8 cellular contexts compared by ENCODE assay signal in the genomic region with DNA sequence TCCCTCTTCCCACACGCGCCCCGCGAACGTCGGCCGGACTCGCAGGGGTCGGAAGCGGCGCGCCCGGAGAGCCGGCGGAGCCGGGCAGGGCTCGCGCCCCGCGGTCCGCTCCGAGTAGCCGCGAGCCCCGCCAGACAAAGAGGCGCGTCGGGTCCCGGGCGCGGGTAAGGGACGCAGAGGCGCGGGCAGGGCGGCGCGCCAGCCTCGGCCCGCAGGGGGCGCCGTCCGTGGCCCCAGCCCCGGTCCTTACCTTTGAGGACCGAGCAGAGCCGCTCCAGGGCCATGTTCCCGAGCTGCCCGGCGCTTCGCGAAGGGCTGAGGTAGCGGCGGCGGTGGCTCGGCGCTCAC. TPM values are rescaled to one million over a fixed set of nuclear protein-coding genes. Genes with fewer than 3 reads are reported as not detected.
DNase-seq lines count a peak whose midpoint lies in the region; ATAC-seq and TF ChIP-seq lines count a peak whose summit lies in the region.

No MANE protein-coding gene starts in this region.

- H3K27ac ChIP-seq in KOPT-K1 (ENCODE audit: low read depth, low read length, poor library complexity, severe bottlenecking) (peak overlapping the region; percentile 63), prostate gland (no peak overlapping the region)

- in situ Hi-C loops in SK-MEL-5 (cut with HindIII; ENCODE audit: low pct_unique_long_range_greater_than_20kb, low sequenced_read_pairs): no loop called here

- DNase-seq in GM06990 (ENCODE audit: extremely low read depth, insufficient read length) (peak; percentile 90), H4 (ENCODE audit: low spot score) (peak; percentile 63), SK-MEL-5 (ENCODE audit: low read depth, low spot score) (peak; percentile 69), Right ventricle myocardium superior (peak; percentile 55), prostate gland (ENCODE audit: low spot score) (peak; percentile 15), pons (ENCODE audit: low spot score) (no peak)
- peak; percentile 76 for DNase-seq in activated naive CD4-positive, alpha-beta T cell treated with Interleukin-2 at 50 U/mL for 16 hours

- peaks cover 4% of the 10 kb centered on the region for H3K4me1 ChIP-seq in prostate gland (replicated peaks)

- peak; percentile 69 for ATAC-seq in Right ventricle myocardium superior (ENCODE audit: poor library complexity)

- no peak for TF ChIP-seq POLR2A in prostate gland (IDR thresholded peaks at IDR 0.05)

- TF ChIP-seq CTCF in GM06990 (IDR thresholded peaks at IDR 0.05; ENCODE audit: insufficient read depth, low read length, poor library complexity, severe bottlenecking) (peak; percentile 38), prostate gland (IDR thresholded peaks at IDR 0.05) (peak; percentile 10 to 44 (median 30))

- H3K36me3 ChIP-seq in GM06990 (ENCODE audit: control insufficient read depth, insufficient read depth, low read length) (no peaks in the 10 kb centered on the region), KOPT-K1 (ENCODE audit: insufficient read depth, low read length) (no peaks in the 10 kb centered on the region), prostate gland (no peaks in the 10 kb centered on the region)

- intact Hi-C loops in Right ventricle myocardium superior (cut with DNase I) (loop anchor here (2.0 to 5.0 kb wide), 2 partner anchors 914 to 1013 kb away; no protein-coding TSS in a partner anchor), prostate gland (cut with DNase I) (loop anchor here (2.0 to 10.0 kb wide), 4 partner anchors 106 to 1014 kb away; a partner anchor contains a TSS)

- peak overlapping the region; percentile 79 for H3K4me3 ChIP-seq in GM06990 (replicated peaks; ENCODE audit: low read depth, low read length)
- peak overlapping the region; percentile 28 to 42 for H3K4me3 ChIP-seq in prostate gland

- no peaks in the 10 kb centered on the region for H3K27me3 ChIP-seq in GM06990 (replicated peaks; ENCODE audit: control insufficient read depth, insufficient read depth, low read length)
- no peaks in the 10 kb centered on the region for H3K27me3 ChIP-seq in prostate gland (replicated peaks; ENCODE audit: insufficient read depth)

- H3K9me3 ChIP-seq in KOPT-K1 (ENCODE audit: insufficient read depth, low read length, poor library complexity, severe bottlenecking) (no peaks in the 10 kb centered on the region), prostate gland (no peaks in the 10 kb centered on the region)

- WGBS in prostate gland: 0% methylated on average over 11 of the region's 55 CpGs

RNA-seq across cellular contexts. Expression of a gene that starts 0.4 kb away (rescaled TPM):
- 58.7 and 69.8 TPM in 2 replicates for total RNA-seq in H4 (2014; rRNA removed; shearing (Covaris generic))
- 53.7 and 64.0 TPM in 2 replicates for total RNA-seq in SK-MEL-5 (2014; rRNA removed; shearing (Covaris generic))
- polyA plus RNA-seq in SK-MEL-5 (2015; cell fraction: cytosol; rRNA removed): 55.9 and 82.0 TPM in 2 replicates
- polyA plus RNA-seq in SK-MEL-5 (2015; cell fraction: nucleus; rRNA removed): 88.2 and 131 TPM in 2 replicates
- total RNA-seq in Right ventricle myocardium superior (2.0 TPM), prostate gland (10 to 100 TPM in 1 of 2 donors, under 1 TPM in 1; 0.73 to 14.3 TPM)
